Comparison of ENCODE assay signal across 28 cellular contexts in genomic region chr2:217761645-217762277, GRCh38.
"Had no signal": no experiment of that assay in that cellular context is flagged by ENCODE, and none has a peak within 500 bp of the region (broad histone marks: within the 10 kb centered on the region; RNA-seq: fewer than 3 reads in every experiment).

No MANE protein-coding gene starts in this region.

- H3K4me3 ChIP-seq: adrenal gland, ascending aorta, coronary artery, dorsolateral prefrontal cortex had no signal

- DNase-seq: activated CD4-positive, alpha-beta memory T cell treated with anti-CD3 and anti-CD28 coated beads for 36 hours; activated CD4-positive, alpha-beta T cell treated with anti-CD3 and anti-CD28 coated beads for 36 hours; activated CD4-positive, alpha-beta T cell treated with anti-CD3 and anti-CD28 coated beads, Interleukin-2, amount 10 ng/mL, durations not matched to agents 24 days and 14 days; activated CD4-positive, CD25-positive, alpha-beta regulatory T cell; activated CD4-positive, CD25-positive, alpha-beta regulatory T cell treated with anti-CD3 and anti-CD28 coated beads, Interleukin-2, amount 50 U/mL, for 72 hours; activated CD8-positive, alpha-beta memory T cell treated with anti-CD3 and anti-CD28 coated beads, Interleukin-2, amount 10 ng/mL, durations not matched to agents 7 days and 5 days; activated CD8-positive, alpha-beta memory T cell treated with anti-CD3 and anti-CD28 coated beads, Interleukin-2, amount 50 U/mL, for 4 hours; activated CD8-positive, alpha-beta T cell treated with anti-CD3 and anti-CD28 coated beads, Interleukin-2, amount 10 ng/mL, durations not matched to agents 7 days and 5 days; activated effector memory CD4-positive, alpha-beta T cell treated with anti-CD3 and anti-CD28 coated beads, Interleukin-2, amount 50 U/mL, for 16 hours; activated naive CD4-positive, alpha-beta T cell; activated naive CD4-positive, alpha-beta T cell treated with anti-CD3 and anti-CD28 coated beads, Interleukin-2, amount 50 U/mL, for 16 hours; activated T-cell treated with anti-CD3 and anti-CD28 coated beads, Interleukin-2, amount 50 U/mL, for 1 hour; activated T-cell treated with anti-CD3 and anti-CD28 coated beads, Interleukin-2, amount 50 U/mL, for 48 hours; adrenal gland; dorsolateral prefrontal cortex; effector memory CD4-positive, alpha-beta T cell; endodermal cell; foreskin fibroblast; head of caudate nucleus; T-helper 1 cell; T-helper 17 cell; T1000; WERI-Rb-1 had no signal

- H3K36me3 ChIP-seq: adrenal gland, WERI-Rb-1 had no signal

- FAIRE-seq: bronchial epithelial cell, frontal cortex had no signal

- H3K27ac ChIP-seq: adrenal gland, ascending aorta, coronary artery, dorsolateral prefrontal cortex, WERI-Rb-1 had no signal

- H3K27me3 ChIP-seq: adrenal gland, ascending aorta, dorsolateral prefrontal cortex had no signal

- ATAC-seq: activated CD4-positive, alpha-beta T cell treated with anti-CD3 and anti-CD28 coated beads for 36 hours; activated CD8-positive, alpha-beta memory T cell treated with anti-CD3 and anti-CD28 coated beads, Interleukin-2, amount 10 ng/mL, durations not matched to agents 7 days and 5 days; activated CD8-positive, alpha-beta T cell treated with anti-CD3 and anti-CD28 coated beads, Interleukin-2, amount 10 ng/mL, durations not matched to agents 7 days and 5 days; esophagus mucosa; T-helper 17 cell had no signal
